ENCODE assay signal across 8 cellular contexts in the genomic region with DNA sequence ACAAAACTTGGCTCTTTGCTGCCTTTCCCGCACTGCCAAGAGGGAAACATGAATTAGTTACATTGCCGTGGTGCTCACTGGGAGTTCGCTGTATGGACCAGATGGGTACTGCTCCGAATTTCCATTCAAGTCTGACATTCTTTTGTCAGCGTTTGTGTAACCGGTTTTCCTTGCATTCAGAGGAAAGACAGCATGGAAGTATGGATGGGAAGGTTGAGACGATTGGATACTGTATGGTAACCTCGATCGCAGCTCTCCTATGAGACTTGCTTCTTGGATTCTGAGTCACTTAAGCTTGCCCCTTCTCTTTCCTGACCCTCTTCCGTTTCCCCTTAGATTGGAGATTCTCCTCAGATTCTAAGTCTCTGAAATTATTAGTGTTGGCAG. TPM values are rescaled to one million over a fixed set of nuclear protein-coding genes. Genes with fewer than 3 reads are reported as not detected.
A peak's percentile ranks its signal among the peaks of the same experiment; 100 is the strongest.
DNase-seq lines count a peak whose midpoint lies in the region; ATAC-seq and TF ChIP-seq lines count a peak whose summit lies in the region.

No MANE protein-coding gene starts in this region.

- no peak for TF ChIP-seq POLR2A in IMR-90 (IDR thresholded peaks at IDR 0.05; ENCODE audit: low read depth, low read length)

- no CpG with 5 or more reads among the region's 10 CpGs for WGBS in IMR-90 (ENCODE audit: extremely low coverage in 2 of 2, insufficient read length in 1 of 2), 2 experiments
- WGBS in adipose tissue, 3 donors = 8 to 29% (median 28%) methylated on average over 10 of the region's 10 CpGs

- peaks cover 13% of the 10 kb centered on the region for H3K36me3 Mint-ChIP-seq in stimulated activated effector memory CD8-positive, alpha-beta T cell treated with anti-CD3 and anti-CD28 coated beads, Interleukin-12 subunit alpha, Interleukin-12 subunit beta, amount 100 ng/mL, for 72 hours

- H3K79me1 ChIP-seq in IMR-90 (ENCODE audit: low read depth in 1 of 2, low read length in 2 of 2) = peaks cover 10 to 41% of the 10 kb centered on the region in 2 experiments

- H3K4me3 ChIP-seq in IMR-90 (ENCODE audit: insufficient read depth, low read depth, low read length) (peak overlapping the region; percentile 64), iPS-18a (ENCODE audit: low read length) (peak overlapping the region; percentile 77)

- dilution Hi-C loops in IMR-90 (cut with HindIII; ENCODE audit: low sequenced_read_pairs, unreplicated experiment) = loop anchor here (25.0 kb wide), 1 partner anchor 100 kb away; no protein-coding TSS in a partner anchor

- H2BK15ac ChIP-seq in IMR-90 (ENCODE audit: low read depth, low read length) = peak overlapping the region; percentile 97; the same call in 2 of the 3 replicates

- H3K18ac ChIP-seq in IMR-90 (ENCODE audit: low read depth, low read length) = peak overlapping the region; percentile 87

- H3K9ac ChIP-seq in IMR-90 (ENCODE audit: low read depth, low read length) (peak overlapping the region; percentile 92), iPS-18a (ENCODE audit: low read length) (peak overlapping the region; percentile 81)

- intact Hi-C loops in IMR-90 (cut with micrococcal nuclease) = loop anchor here (2.0 kb wide), 1 partner anchor 54 kb away; the partner anchor contains the start of gene RNF145

- peak overlapping the region; percentile 93 for H2AK5ac ChIP-seq in IMR-90 (ENCODE audit: low read depth, low read length)

- H3K4me1 ChIP-seq in IMR-90 (ENCODE audit: control insufficient read depth, insufficient read depth, low read length) = peaks cover 3% of the 10 kb centered on the region; the same call in 1 of the 2 replicates
- peaks cover 7% of the 10 kb centered on the region for H3K4me1 ChIP-seq in iPS-18a (ENCODE audit: control insufficient read depth, low read depth, low read length)

- no peak for TF ChIP-seq CTCF in IMR-90 (conservative IDR thresholded peaks at IDR 0.05; ENCODE audit: low read depth, low read length)

- DNase-seq in D341Med (ENCODE audit: low spot score) (peak; percentile 38), IMR-90 (peak; percentile 45), DMS79 treated with DMSO at 0.1 percent for 48 hours (lab: John Stamatoyannopoulos, UW) (no peak), globus pallidus (ENCODE audit: low spot score) (no peak)
- no peak for DNase-seq in stimulated activated effector memory CD8-positive, alpha-beta T cell treated with anti-CD3 and anti-CD28 coated beads, Interleukin-12 subunit alpha, Interleukin-12 subunit beta, amount 100 ng/mL, for 72 hours (ENCODE audit: low spot score in 2 of 2)

- CTCF ChIA-PET in IMR-90 (lab: Yijun Ruan, JAX) = no interaction called here

- H4K5ac ChIP-seq in IMR-90 (ENCODE audit: low read depth, low read length) = peak overlapping the region; percentile 87

- TSS peak; percentile 91 for BruUV-seq in IMR-90 (replicated peaks; lab: Mats Ljungman, UMichigan)

- peak overlapping the region; percentile 96 to 99 for H4K8ac ChIP-seq in IMR-90 (ENCODE audit: low read depth in 2 of 2, low read length in 2 of 2)

- H2AFZ ChIP-seq in IMR-90 (replicated peaks; ENCODE audit: low read length, poor library complexity) = peak overlapping the region; percentile 100

- POLR2A ChIA-PET in IMR-90 (lab: Charles Lee; ENCODE audit: unreplicated experiment) = no interaction called here

- H2AK9ac ChIP-seq in IMR-90 (replicated peaks; ENCODE audit: low read depth, low read length, poor library complexity) = peak overlapping the region; percentile 94

- H3K4me1 Mint-ChIP-seq in stimulated activated effector memory CD8-positive, alpha-beta T cell treated with anti-CD3 and anti-CD28 coated beads, Interleukin-12 subunit alpha, Interleukin-12 subunit beta, amount 100 ng/mL, for 72 hours = peaks cover 38% of the 10 kb centered on the region

- no peak for TF ChIP-seq RAD21 in IMR-90 (IDR thresholded peaks at IDR 0.05; ENCODE audit: low read length)

- H3K4me2 ChIP-seq in IMR-90 (ENCODE audit: low read depth, low read length) = peak overlapping the region; percentile 89

- peak; percentile 11 for ATAC-seq in GM21423 (IDR thresholded peaks at IDR 0.05; ENCODE audit: unreplicated experiment)
- ATAC-seq in IMR-90 (ENCODE audit: low read depth) = peak; percentile 44
- ATAC-seq in stimulated activated effector memory CD8-positive, alpha-beta T cell treated with anti-CD3 and anti-CD28 coated beads, Interleukin-12 subunit alpha, Interleukin-12 subunit beta, amount 100 ng/mL, for 72 hours = peak; percentile 46

- H3K27me3 ChIP-seq in IMR-90 (ENCODE audit: control insufficient read depth, insufficient read depth, low read length) (no peaks in the 10 kb centered on the region; the same call in 1 of the 2 replicates), iPS-18a (ENCODE audit: control insufficient read depth, insufficient read depth, low read length) (peaks cover 29% of the 10 kb centered on the region)

- H3K56ac ChIP-seq in IMR-90 (ENCODE audit: extremely low read depth, insufficient read depth, low read length) = peak overlapping the region; percentile 99

- no peaks in the 10 kb centered on the region for H4K20me1 ChIP-seq in IMR-90 (ENCODE audit: insufficient read depth, low read length)

- in situ Hi-C loops in IMR-90 (cut with MboI; ENCODE audit: low sequenced_read_pairs) = loop anchor here (5.0 kb wide), 1 partner anchor 105 kb away; no protein-coding TSS in a partner anchor

- H4K91ac ChIP-seq in IMR-90 (ENCODE audit: insufficient read depth, low read depth, low read length) = peak overlapping the region; percentile 99

- H3K4me3 Mint-ChIP-seq in stimulated activated effector memory CD8-positive, alpha-beta T cell treated with anti-CD3 and anti-CD28 coated beads, Interleukin-12 subunit alpha, Interleukin-12 subunit beta, amount 100 ng/mL, for 72 hours = peak overlapping the region; percentile 84

- peak overlapping the region; percentile 100 for H3K23ac ChIP-seq in IMR-90 (ENCODE audit: low read depth, low read length)

- H3K9me3 Mint-ChIP-seq in stimulated activated effector memory CD8-positive, alpha-beta T cell treated with anti-CD3 and anti-CD28 coated beads, Interleukin-12 subunit alpha, Interleukin-12 subunit beta, amount 100 ng/mL, for 72 hours = peaks cover 3% of the 10 kb centered on the region

- H3K36me3 ChIP-seq in IMR-90 (ENCODE audit: control insufficient read depth, insufficient read depth, low read length) (no peaks in the 10 kb centered on the region; the same call in 1 of the 2 replicates), iPS-18a (ENCODE audit: control insufficient read depth, low read depth, low read length) (no peaks in the 10 kb centered on the region)

- H3K9me3 ChIP-seq in IMR-90 (ENCODE audit: control insufficient read depth, insufficient read depth, low read length) = no peaks in the 10 kb centered on the region
- H3K9me3 ChIP-seq in iPS-18a (ENCODE audit: control insufficient read depth, low read depth, low read length) = no peaks in the 10 kb centered on the region

- H2BK120ac ChIP-seq in IMR-90 (ENCODE audit: low read depth, low read length) = peak overlapping the region; percentile 96

- H3K27ac ChIP-seq in IMR-90 (ENCODE audit: insufficient read depth, low read length) = peak overlapping the region; percentile 93
- peak overlapping the region; percentile 45 for H3K27ac ChIP-seq in adipose tissue (ENCODE audit: low read depth, low read length)
- H3K27ac ChIP-seq in iPS-18a (ENCODE audit: low read length) = no peak overlapping the region

- peaks cover 3% of the 10 kb centered on the region; the same call in 1 of the 2 replicates for H3K9me1 ChIP-seq in IMR-90 (ENCODE audit: insufficient read depth, low read length)

- H3K27ac Mint-ChIP-seq in stimulated activated effector memory CD8-positive, alpha-beta T cell treated with anti-CD3 and anti-CD28 coated beads, Interleukin-12 subunit alpha, Interleukin-12 subunit beta, amount 100 ng/mL, for 72 hours = peak overlapping the region; percentile 95

- peak overlapping the region; percentile 100 for H3K14ac ChIP-seq in IMR-90 (replicated peaks; ENCODE audit: low read depth, low read length)

- H3K4ac ChIP-seq in IMR-90 (ENCODE audit: low read depth, low read length) = peak overlapping the region; percentile 99

- H2BK20ac ChIP-seq in IMR-90 (ENCODE audit: low read depth, low read length) = no peak overlapping the region

- peak overlapping the region; percentile 95 for H2BK5ac ChIP-seq in IMR-90 (ENCODE audit: low read depth, low read length, poor library complexity, severe bottlenecking)

TF ChIP-seq in IMR-90, 13 proteins besides CTCF, POLR2A, EP300 and RAD21:
- TF ChIP-seq MAZ (IDR thresholded peaks at IDR 0.05; ENCODE audit: borderline replicate concordance, low read depth, low read length) = no peak
- TF ChIP-seq FOS (IDR thresholded peaks at IDR 0.05; ENCODE audit: low read depth, low read length) = no peak

RNA-seq across cellular contexts. Expression of gene UBLCP1, which starts 0.6 kb away (rescaled TPM):
- 11.7 and 23.1 TPM in 2 replicates for total RNA-seq in IMR-90 (2012; rRNA removed)
- polyA plus RNA-seq in IMR-90 (2012; rRNA removed) = 13.0 and 17.5 TPM in 2 replicates
- polyA plus RNA-seq in IMR-90 (2012; cell fraction: cytosol; rRNA removed) = 1.4 and 5.3 TPM in 2 replicates
- 0.42 and 5.4 TPM in 2 replicates for polyA plus RNA-seq in IMR-90 (2012; cell fraction: nucleus; rRNA removed; ENCODE audit: low replicate concordance)
- polyA plus RNA-seq in adipose tissue = 10 to 100 TPM in 2 of 3 donors, 1 to 10 TPM in 1; 8.1 to 26.3 (median 13.6) TPM

RNA-seq across cellular contexts. Expression of gene RNF145, which starts 53.1 kb away (rescaled TPM):
- 50.0 and 68.0 TPM in 2 replicates for total RNA-seq in IMR-90 (2012; rRNA removed)
- polyA plus RNA-seq in IMR-90 (2012; rRNA removed) (44.9 and 57.0 TPM in 2 replicates), adipose tissue (10 to 100 TPM; 11.6 to 40.8 (median 33.6) TPM)
- polyA plus RNA-seq in IMR-90 (2012; cell fraction: cytosol; rRNA removed) = 14.3 and 27.2 TPM in 2 replicates
- polyA plus RNA-seq in IMR-90 (2012; cell fraction: nucleus; rRNA removed; ENCODE audit: low replicate concordance) = 8.4 and 77.6 TPM in 2 replicates

Comparison
In these comparisons a context has a peak if more than half of its experiments do, and no peak if none do; other contexts are left out.
1. DNase-seq: peak in D341Med (single experiment) and IMR-90 (single experiment); none in stimulated activated effector memory CD8-positive, alpha-beta T cell treated with anti-CD3 and anti-CD28 coated beads, Interleukin-12 subunit alpha, Interleukin-12 subunit beta, amount 100 ng/mL, for 72 hours (0 of 2), DMS79 treated with DMSO at 0.1 percent for 48 hours (single experiment) and globus pallidus (single experiment).
2. Peak in every context shown above with its lines, with median percentiles within 50 percentile points of each other: ATAC-seq.